12 cellular contexts compared by ENCODE assay signal in genomic region chr2:212032032-212032431, GRCh38.
A peak's percentile ranks its signal among the peaks of the same experiment; 100 is the strongest.
DNase-seq lines count a peak whose midpoint lies in the region; ATAC-seq, FAIRE-seq and TF ChIP-seq lines count a peak whose summit lies in the region.
"Had no signal": no experiment of that assay in that cellular context is flagged by ENCODE, and none has a peak within 500 bp of the region (broad histone marks: within the 10 kb centered on the region; RNA-seq: fewer than 3 reads in every experiment).

No MANE protein-coding gene starts in this region.

- TF ChIP-seq CTCF in endothelial cell of umbilical vein (IDR thresholded peaks at IDR 0.05; ENCODE audit: extremely low read depth in 1 of 2, insufficient read depth in 1 of 2, low read depth in 1 of 2, low read length in 2 of 2), result no peak

- ATAC-seq in GM18520 (IDR thresholded peaks at IDR 0.05; ENCODE audit: unreplicated experiment) (no peak), GM19467 (IDR thresholded peaks at IDR 0.05; ENCODE audit: unreplicated experiment) (no peak), HG03469 (IDR thresholded peaks at IDR 0.05; ENCODE audit: unreplicated experiment) (no peak), GM21526 (IDR thresholded peaks at IDR 0.05; ENCODE audit: low FRiP score, unreplicated experiment) (no peak)

- no peaks in the 10 kb centered on the region for H3K36me3 ChIP-seq in endothelial cell of umbilical vein (ENCODE audit: control insufficient read depth in 2 of 2, extremely low read depth in 1 of 2, insufficient read depth in 2 of 2, low read length in 2 of 2)

- H3K9me1 ChIP-seq in endothelial cell of umbilical vein (replicated peaks; ENCODE audit: control insufficient read depth, extremely low read depth, insufficient read depth, low read length), result no peaks in the 10 kb centered on the region

- H3K9me3 ChIP-seq in endothelial cell of umbilical vein (replicated peaks; ENCODE audit: control insufficient read depth, insufficient read depth, low read length), result no peaks in the 10 kb centered on the region

- peak; percentile 26 for FAIRE-seq in endothelial cell of umbilical vein (lab: Jason Lieb, UNC)
- FAIRE-seq: GM12891 had no signal

- H3K27me3 ChIP-seq in endothelial cell of umbilical vein (ENCODE audit: control insufficient read depth in 2 of 2, insufficient read depth in 2 of 2, low read length in 2 of 2), result no peaks in the 10 kb centered on the region

- no peak overlapping the region for H2AFZ ChIP-seq in endothelial cell of umbilical vein (ENCODE audit: low read depth, low read length)

- no TSS peak for BruUV-seq in endothelial cell of umbilical vein (replicated peaks; lab: Mats Ljungman, UMichigan)

- POLR2A ChIA-PET in endothelial cell of umbilical vein (lab: Charles Lee), result no interaction called here

- H3K4me3 ChIP-seq in endothelial cell of umbilical vein (replicated peaks in 1 of 3; ENCODE audit: insufficient read depth in 1 of 3, low read depth in 1 of 3, low read length in 3 of 3), result no peak overlapping the region

- H4K20me1 ChIP-seq in endothelial cell of umbilical vein (replicated peaks; ENCODE audit: control insufficient read depth, extremely low read depth, insufficient read depth, low read length), result no peaks in the 10 kb centered on the region

- CTCF ChIA-PET in endothelial cell of umbilical vein (lab: Charles Lee), result interaction anchor here (3.0 kb wide), 1 partner anchor 27 kb away, joined by 11 read pairs; no protein-coding TSS in a partner anchor

- no peak for TF ChIP-seq POLR2A in endothelial cell of umbilical vein (IDR thresholded peaks at IDR 0.05; ENCODE audit: low read depth, low read length)

- DNase-seq in H4 (ENCODE audit: low spot score), result peak; percentile 84
- DNase-seq in RPMI7951 (ENCODE audit: low read depth), result peak; percentile 81
- DNase-seq in endothelial cell of umbilical vein (ENCODE audit: low read depth, low spot score), result peak; percentile 53
- peak; percentile 76 for DNase-seq in renal cortical epithelial cell (ENCODE audit: low read depth)
- DNase-seq: Calu3, cerebellar nuclear complex, NCI-H446 treated with DMSO at 0.1 percent for 48 hours had no signal

- dilution Hi-C loops in endothelial cell of umbilical vein (cut with MboI; ENCODE audit: extremely low pct_ligation_motif_present, low sequenced_read_pairs), result no loop called here

- H3K27ac ChIP-seq in endothelial cell of umbilical vein (ENCODE audit: insufficient read depth, low read depth, low read length), result peak overlapping the region; percentile 82

- H3K9ac ChIP-seq in endothelial cell of umbilical vein (replicated peaks; ENCODE audit: extremely low read depth, insufficient read depth, low read length), result peak overlapping the region; percentile 71

- intact Hi-C loops in endothelial cell of umbilical vein (cut with micrococcal nuclease), result loop anchor here (1.0 to 5.0 kb wide), 4 partner anchors 20 to 505 kb away; partner anchors contain the start of gene ERBB4

- H3K4me2 ChIP-seq in endothelial cell of umbilical vein (ENCODE audit: insufficient read depth, low read length), result peak overlapping the region; percentile 93

- H3K79me2 ChIP-seq in endothelial cell of umbilical vein (ENCODE audit: control insufficient read depth, insufficient read depth, low read length), result no peaks in the 10 kb centered on the region

- H3K4me1 ChIP-seq in endothelial cell of umbilical vein (ENCODE audit: control insufficient read depth, extremely low read depth, insufficient read depth, low read length), result peaks cover 61% of the 10 kb centered on the region

TF ChIP-seq in endothelial cell of umbilical vein, 7 proteins besides CTCF, POLR2A, EP300 and RAD21:
- TF ChIP-seq JUN (IDR thresholded peaks at IDR 0.05; ENCODE audit: borderline replicate concordance, insufficient read depth, insufficient read length, low read depth), result peak; percentile 37
- TF ChIP-seq MAX (IDR thresholded peaks at IDR 0.05; ENCODE audit: insufficient read depth, insufficient read length), result no peak
- no peak for TF ChIP-seq EZH2 (IDR thresholded peaks at IDR 0.05; ENCODE audit: borderline replicate concordance, low read depth, low read length, severe bottlenecking)
- TF ChIP-seq GATA2 (IDR thresholded peaks at IDR 0.05; ENCODE audit: insufficient read depth, insufficient read length, low read depth, low read length), result no peak
- TF ChIP-seq POLR2AphosphoS5 (IDR thresholded peaks at IDR 0.05; ENCODE audit: insufficient read depth, low read depth, low read length), result no peak
- peak; percentile 60 for TF ChIP-seq FOS (IDR thresholded peaks at IDR 0.05; ENCODE audit: borderline replicate concordance, insufficient read depth, low read length)
